ENCODE assay signal across 11 cellular contexts in the genomic region with DNA sequence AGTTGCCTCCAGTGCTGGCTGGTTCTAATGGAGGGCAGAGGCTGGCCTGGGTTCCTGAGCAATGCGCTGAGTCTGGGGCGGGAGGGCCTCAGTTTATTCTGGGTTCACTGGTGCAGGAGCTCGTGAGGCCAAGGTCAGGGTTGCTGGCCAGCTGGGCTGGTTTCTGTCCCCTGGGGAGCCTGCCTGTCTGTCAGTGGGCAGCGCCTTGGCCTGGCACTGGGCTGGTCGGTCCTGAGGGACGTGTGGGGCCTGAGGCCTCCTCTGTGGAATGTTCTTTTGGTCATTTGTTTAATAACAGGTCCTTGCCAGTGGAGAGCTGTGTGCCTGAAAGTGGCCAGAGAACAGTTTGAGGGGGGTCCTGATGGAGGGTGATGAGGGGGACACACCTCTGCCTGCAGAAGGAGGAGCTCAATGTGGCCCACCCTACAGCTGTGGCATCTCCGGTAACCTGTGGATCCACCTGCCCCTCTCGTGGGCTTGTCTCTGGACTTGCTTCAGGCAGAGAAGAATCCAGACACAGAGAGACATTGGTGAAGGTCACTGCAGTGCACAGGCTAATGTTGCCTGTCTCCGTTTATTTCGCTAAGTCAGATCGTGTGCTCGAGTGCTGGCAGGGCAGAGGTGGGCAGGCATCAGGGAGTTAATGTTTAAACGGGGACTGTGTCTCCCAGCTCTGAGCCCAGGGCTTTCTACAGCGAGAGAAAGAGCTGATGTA. TPM values are rescaled to one million over a fixed set of nuclear protein-coding genes. Genes with fewer than 3 reads are reported as not detected.
A peak's percentile ranks its signal among the peaks of the same experiment; 100 is the strongest.
DNase-seq lines count a peak whose midpoint lies in the region; ATAC-seq and TF ChIP-seq lines count a peak whose summit lies in the region.
"Had no signal": no experiment of that assay in that cellular context is flagged by ENCODE, and none has a peak within 500 bp of the region (broad histone marks: within the 10 kb centered on the region; RNA-seq: fewer than 3 reads in every experiment).

No MANE protein-coding gene starts in this region.

- H3K27ac ChIP-seq in esophagus squamous epithelium: peak overlapping the region; percentile 75 to 92 (median 88)
- H3K27ac ChIP-seq in tibial nerve: peak overlapping the region; percentile 65 to 87 (median 74)

- H3K9me3 ChIP-seq in esophagus squamous epithelium: peaks cover 0 to 13% (median 4%) of the 10 kb centered on the region in 3 donors
- peaks cover 0 to 19% (median 4%) of the 10 kb centered on the region in 4 donors for H3K9me3 ChIP-seq in tibial nerve

- TF ChIP-seq POLR2A in esophagus squamous epithelium (IDR thresholded peaks at IDR 0.05) (no peak), tibial nerve (IDR thresholded peaks at IDR 0.05) (no peak)

- H3K4me3 ChIP-seq in esophagus squamous epithelium (peak overlapping the region in 1 of 4 donors; percentile 21), tibial nerve (no peak overlapping the region)

- DNase-seq in NCI-H526 (lab: John Stamatoyannopoulos, UW): peak; percentile 18 to 19
- DNase-seq in NCI-H526 treated with DMSO at 0.1 percent for 48 hours (lab: John Stamatoyannopoulos, UW): no peak
- no peak for DNase-seq in esophagus squamous epithelium (lab: John Stamatoyannopoulos, UW)
- peak; percentile 80 for DNase-seq in myocyte (ENCODE audit: low read depth)
- no peak for DNase-seq in tibial nerve (ENCODE audit: low spot score in 2 of 2)
- DNase-seq in KBM-7: no peak
- DNase-seq in activated naive CD4-positive, alpha-beta T cell (lab: John Stamatoyannopoulos, UW): no peak
- DNase-seq: activated gamma-delta T cell treated with Interleukin-2 at 50 U/mL for 16 hours, NCI-H226, T-helper 9 cell had no signal

- intact Hi-C loops in esophagus squamous epithelium (cut with DNase I): no loop called here

- 66 to 71% methylated on average over 7 to 8 of the region's 14 CpGs for WGBS in esophagus squamous epithelium, 2 donors
- WGBS in tibial nerve, 2 donors: 46 to 51% methylated on average over 11 to 14 of the region's 14 CpGs

- in situ Hi-C loops in KBM-7 (cut with MboI; ENCODE audit: low pct_unique_long_range_greater_than_20kb, low sequenced_read_pairs): no loop called here

- no peak for ATAC-seq in HG02759 (IDR thresholded peaks at IDR 0.05; ENCODE audit: unreplicated experiment)

- H3K27me3 ChIP-seq in esophagus squamous epithelium: no peaks in the 10 kb centered on the region
- no peaks in the 10 kb centered on the region for H3K27me3 ChIP-seq in tibial nerve

- TF ChIP-seq CTCF in esophagus squamous epithelium (IDR thresholded peaks at IDR 0.05): no peak
- TF ChIP-seq CTCF in tibial nerve (IDR thresholded peaks at IDR 0.05): no peak

- peaks cover 22 to 34% (median 30%) of the 10 kb centered on the region in 3 donors for H3K4me1 ChIP-seq in esophagus squamous epithelium
- H3K4me1 ChIP-seq in tibial nerve: peaks cover 5 to 33% (median 27%) of the 10 kb centered on the region in 4 donors

- H3K36me3 ChIP-seq in esophagus squamous epithelium: peaks cover 0 to 58% (median 5%) of the 10 kb centered on the region in 3 donors
- H3K36me3 ChIP-seq in tibial nerve: peaks cover 0 to 55% (median 0%) of the 10 kb centered on the region in 3 donors

- TF ChIP-seq EP300 in tibial nerve (IDR thresholded peaks at IDR 0.05): no peak

RNA-seq across cellular contexts. Expression of gene COQ8A, which starts 34.6 kb away (rescaled TPM):
- total RNA-seq in esophagus squamous epithelium (10 to 100 TPM in 3 of 4 donors, 1 to 10 TPM in 1; 9.3 to 37.8 (median 16.9) TPM), myocyte (75.3 and 142 TPM in 2 replicates), tibial nerve (10 to 100 TPM; 39.9 to 60.7 (median 55.5) TPM)
- polyA plus RNA-seq in myocyte (2012): 31.6 TPM

Comparison
In these comparisons a context has a peak if more than half of its experiments do, and no peak if none do; other contexts are left out.
1. DNase-seq: peak in NCI-H526 (2 of 2) and myocyte (single experiment); none in NCI-H526 treated with DMSO at 0.1 percent for 48 hours (single experiment), esophagus squamous epithelium (single experiment), tibial nerve (0 of 2), KBM-7 (single experiment) and activated naive CD4-positive, alpha-beta T cell (0 of 4).